Comparison of ENCODE assay signal across 9 cellular contexts in the genomic region with DNA sequence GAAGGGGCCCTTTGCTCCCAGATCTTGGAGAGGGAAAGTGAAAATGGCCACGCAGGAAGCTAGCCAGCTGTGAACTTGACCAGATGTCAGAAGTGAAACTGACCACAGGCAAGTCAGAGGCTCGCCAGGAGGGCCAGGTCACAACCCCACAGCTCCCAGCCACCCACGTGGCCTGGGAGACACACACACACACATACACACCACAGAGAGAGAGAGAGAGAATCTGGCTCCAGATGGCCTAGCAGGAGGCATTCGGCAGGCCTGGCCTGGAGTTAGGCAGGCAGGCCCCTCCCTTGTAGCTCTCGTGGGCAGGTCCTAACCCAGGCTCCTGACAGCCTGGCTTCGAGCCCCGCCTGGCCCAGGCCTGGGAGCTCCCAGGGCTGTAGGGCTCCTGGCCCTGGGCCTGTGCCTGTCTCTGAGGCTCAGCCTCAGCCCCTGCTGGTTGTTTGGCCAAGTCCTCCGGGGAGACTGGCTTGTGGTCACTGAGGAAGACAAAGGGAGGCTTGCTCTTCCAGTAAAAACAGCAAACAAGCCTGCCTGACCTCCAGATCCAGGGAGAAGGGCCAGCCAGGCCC. TPM values are rescaled to one million over a fixed set of nuclear protein-coding genes. Genes with fewer than 3 reads are reported as not detected.
A peak's percentile ranks its signal among the peaks of the same experiment; 100 is the strongest.
DNase-seq lines count a peak whose midpoint lies in the region; ATAC-seq and TF ChIP-seq lines count a peak whose summit lies in the region.
"Had no signal": no experiment of that assay in that cellular context is flagged by ENCODE, and none has a peak within 500 bp of the region (broad histone marks: within the 10 kb centered on the region; RNA-seq: fewer than 3 reads in every experiment).

No MANE protein-coding gene starts in this region.

- H3K36me3 Mint-ChIP-seq in activated T-cell treated with anti-CD3 and anti-CD28 coated beads, Interleukin-2, amount 50 U/mL, for 72 hours (ENCODE audit: insufficient read depth in 2 of 2) = no peaks in the 10 kb centered on the region

- H3K4me3 ChIP-seq in coronary artery (peak overlapping the region; percentile 3), right lobe of liver (peak overlapping the region in 1 of 3 donors; percentile 20), suprapubic skin (no peak overlapping the region)

- peaks cover 0 to 17% (median 10%) of the 10 kb centered on the region in 4 donors for H3K4me1 ChIP-seq in right lobe of liver
- H3K4me1 ChIP-seq in suprapubic skin = peaks cover 30% of the 10 kb centered on the region

- H3K27ac Mint-ChIP-seq in activated T-cell treated with anti-CD3 and anti-CD28 coated beads, Interleukin-2, amount 50 U/mL, for 72 hours = no peak overlapping the region

- H3K4me1 Mint-ChIP-seq in activated T-cell treated with anti-CD3 and anti-CD28 coated beads, Interleukin-2, amount 50 U/mL, for 72 hours (ENCODE audit: low read depth) = no peaks in the 10 kb centered on the region

- intact Hi-C loops in right lobe of liver (cut with DNase I) = no loop called here

- H3K27ac ChIP-seq in coronary artery = peak overlapping the region; percentile 88 to 92
- H3K27ac ChIP-seq in right lobe of liver = peak overlapping the region; percentile 64 to 90 (median 67)
- peak overlapping the region; percentile 83 for H3K27ac ChIP-seq in suprapubic skin
- H3K27ac ChIP-seq: 22Rv1 had no signal

- no peaks in the 10 kb centered on the region for H3K27me3 ChIP-seq in right lobe of liver
- H3K27me3 ChIP-seq in suprapubic skin = no peaks in the 10 kb centered on the region

- DNase-seq in DMS53 (lab: John Stamatoyannopoulos, UW) (peak; percentile 44), DMS53 treated with DMSO at 0.1 percent for 48 hours (lab: John Stamatoyannopoulos, UW; ENCODE audit: unreplicated experiment) (no peak), NCI-H82 treated with DMSO at 0.1 percent for 48 hours (lab: John Stamatoyannopoulos, UW; ENCODE audit: unreplicated experiment) (peak; percentile 84), coronary artery (ENCODE audit: low spot score) (peak; percentile 96), right lobe of liver (peak; percentile 89 to 97 (median 97)), suprapubic skin (ENCODE audit: low spot score in 2 of 2) (peak; percentile 86 to 88)
- no peak for DNase-seq in activated T-cell treated with anti-CD3 and anti-CD28 coated beads, Interleukin-2, amount 50 U/mL, for 72 hours

- no peaks in the 10 kb centered on the region for H3K9me3 ChIP-seq in right lobe of liver
- no peaks in the 10 kb centered on the region for H3K9me3 ChIP-seq in suprapubic skin

- TF ChIP-seq POLR2A in right lobe of liver (IDR thresholded peaks at IDR 0.05) (peak; percentile 14), suprapubic skin (IDR thresholded peaks at IDR 0.05) (no peak)

- H3K9me3 Mint-ChIP-seq in activated T-cell treated with anti-CD3 and anti-CD28 coated beads, Interleukin-2, amount 50 U/mL, for 72 hours = no peaks in the 10 kb centered on the region

- TF ChIP-seq CTCF in coronary artery (IDR thresholded peaks at IDR 0.05) = no peak
- peak in 3 of 4 donors; percentile 18 to 30 (median 24) for TF ChIP-seq CTCF in right lobe of liver (IDR thresholded peaks at IDR 0.05)
- TF ChIP-seq CTCF in suprapubic skin (IDR thresholded peaks at IDR 0.05) = peak in 1 of 2 donors; percentile 34

- no peak overlapping the region for H3K4me3 Mint-ChIP-seq in activated T-cell treated with anti-CD3 and anti-CD28 coated beads, Interleukin-2, amount 50 U/mL, for 72 hours

- ATAC-seq in HG02884 (IDR thresholded peaks at IDR 0.05; ENCODE audit: unreplicated experiment) (peak; percentile 55), right lobe of liver (peak; percentile 96 to 98 (median 97))
- ATAC-seq in activated T-cell treated with anti-CD3 and anti-CD28 coated beads, Interleukin-2, amount 50 U/mL, for 72 hours (replicated peaks in 1 of 2) = no peak

- H3K36me3 ChIP-seq in right lobe of liver (no peaks in the 10 kb centered on the region), suprapubic skin (no peaks in the 10 kb centered on the region)

- no peaks in the 10 kb centered on the region for H3K27me3 Mint-ChIP-seq in activated T-cell treated with anti-CD3 and anti-CD28 coated beads, Interleukin-2, amount 50 U/mL, for 72 hours (ENCODE audit: low read depth)

- TF ChIP-seq EP300 in suprapubic skin (IDR thresholded peaks at IDR 0.05) = no peak

- 11% methylated on average over 1 of the region's 8 CpGs for WGBS in right lobe of liver (ENCODE audit: insufficient coverage, low coverage, low lambda C conversion rate, missing lambda C conversion rate)
- WGBS in suprapubic skin = 13% methylated on average over 8 of the region's 8 CpGs

RNA-seq across cellular contexts. Expression of a gene that starts 20.2 kb away (rescaled TPM):
- 1 to 10 TPM; 3.1 to 9.4 (median 6.8) TPM for total RNA-seq in right lobe of liver
- 10 to 100 TPM; 18.1 to 26.8 (median 22.0) TPM for total RNA-seq in suprapubic skin
- total RNA-seq in activated T-cell treated with anti-CD3 and anti-CD28 coated beads, Interleukin-2, amount 50 U/mL, for 72 hours = under 1 TPM; 0.14 to 0.28 TPM

Comparison
In these comparisons a context has a peak if more than half of its experiments do, and no peak if none do; other contexts are left out.
1. DNase-seq: peak in DMS53 (single experiment), NCI-H82 treated with DMSO at 0.1 percent for 48 hours (single experiment), coronary artery (single experiment), right lobe of liver (3 of 3) and suprapubic skin (2 of 2); none in DMS53 treated with DMSO at 0.1 percent for 48 hours (single experiment) and activated T-cell treated with anti-CD3 and anti-CD28 coated beads, Interleukin-2, amount 50 U/mL, for 72 hours (0 of 2).
2. ATAC-seq: peak in HG02884 (single experiment) and right lobe of liver (4 of 4); none in activated T-cell treated with anti-CD3 and anti-CD28 coated beads, Interleukin-2, amount 50 U/mL, for 72 hours (0 of 2).
3. Peak in every context shown above with its lines, with median percentiles within 50 percentile points of each other: H3K27ac ChIP-seq.